ENCODE assay signal across 2 cellular contexts in genomic region chr6:24339932-24340331, GRCh38.
TF ChIP-seq lines count a peak whose summit lies in the region.

No MANE protein-coding gene starts in this region.

TF ChIP-seq in A549, 52 proteins besides CTCF, POLR2A, EP300 and RAD21 (continued from another document):
- no peak for TF ChIP-seq BCL3 (IDR thresholded peaks at IDR 0.05)
- TF ChIP-seq ZFP36 (IDR thresholded peaks at IDR 0.05; ENCODE audit: borderline replicate concordance, partially characterized antibody): no peak
- TF ChIP-seq CBX8 (IDR thresholded peaks at IDR 0.05): no peak
- TF ChIP-seq MAFK (IDR thresholded peaks at IDR 0.05; ENCODE audit: partially characterized antibody): no peak
- no peak for TF ChIP-seq HOXB13 (CRISPR knock-in tag; IDR thresholded peaks at IDR 0.05; ENCODE audit: low read depth)
- TF ChIP-seq E2F6 (IDR thresholded peaks at IDR 0.05; ENCODE audit: borderline replicate concordance, low read depth): no peak
- no peak for TF ChIP-seq RARB (CRISPR knock-in tag; IDR thresholded peaks at IDR 0.05)
- no peak for TF ChIP-seq RFX5 (IDR thresholded peaks at IDR 0.05)
- TF ChIP-seq HES2 (IDR thresholded peaks at IDR 0.05): no peak
- no peak for TF ChIP-seq NFE2L2 (conservative IDR thresholded peaks at IDR 0.05; ENCODE audit: low read length)
- TF ChIP-seq SMC3 (IDR thresholded peaks at IDR 0.05): no peak
TF ChIP-seq in A549: peak in this region for 0.

TF ChIP-seq in SK-N-SH, 30 proteins besides CTCF, POLR2A, EP300 and RAD21 (continued from another document):
- no peak for TF ChIP-seq MXI1 (IDR thresholded peaks at IDR 0.05; ENCODE audit: low read depth, low read length)
- TF ChIP-seq USF1 (IDR thresholded peaks at IDR 0.05; ENCODE audit: borderline replicate concordance, low read depth): no peak
- TF ChIP-seq CHD2 (IDR thresholded peaks at IDR 0.05; ENCODE audit: low read length, partially characterized antibody): no peak
- TF ChIP-seq TEAD4 (IDR thresholded peaks at IDR 0.05; ENCODE audit: borderline replicate concordance, insufficient read depth): no peak
- no peak for TF ChIP-seq IRF3 (IDR thresholded peaks at IDR 0.05; ENCODE audit: low read depth, low read length)
- TF ChIP-seq GABPA (IDR thresholded peaks at IDR 0.05; ENCODE audit: low read depth): no peak
- TF ChIP-seq REST (IDR thresholded peaks at IDR 0.05; ENCODE audit: low read depth, low read length): no peak
- TF ChIP-seq ZBTB33 (IDR thresholded peaks at IDR 0.05; ENCODE audit: borderline replicate concordance, low read depth): no peak
- TF ChIP-seq EZH2phosphoT487 (IDR thresholded peaks at IDR 0.05; ENCODE audit: borderline replicate concordance, low read depth): no peak
- no peak for TF ChIP-seq JUND (IDR thresholded peaks at IDR 0.05)
